21 cellular contexts compared by ENCODE assay signal in genomic region chr14:23536494-23536893, GRCh38. TPM values are rescaled to one million over a fixed set of nuclear protein-coding genes. Genes with fewer than 3 reads are reported as not detected.
"Had no signal": no experiment of that assay in that cellular context is flagged by ENCODE, and none has a peak within 500 bp of the region (broad histone marks: within the 10 kb centered on the region; RNA-seq: fewer than 3 reads in every experiment).

No MANE protein-coding gene starts in this region.

- ATAC-seq: naive thymus-derived CD4-positive, alpha-beta T cell; stimulated activated naive CD8-positive, alpha-beta T cell treated with anti-CD3 and anti-CD28 coated beads, Interleukin-15, Interleukin-2, amounts not matched to agents 100 U/mL and 50 U/mL, for 24 hours had no signal

- H3K27me3 Mint-ChIP-seq: naive thymus-derived CD4-positive, alpha-beta T cell had no signal

- H3K4me1 ChIP-seq: thyroid gland, upper lobe of left lung, uterus had no signal

- H3K4me3 Mint-ChIP-seq: naive thymus-derived CD4-positive, alpha-beta T cell; nephron progenitor cell had no signal

- H3K27ac ChIP-seq: hepatocyte, neutrophil, right atrium auricular region, suprapubic skin, thyroid gland, upper lobe of left lung, uterus had no signal

- DNase-seq: cortex of kidney; dorsolateral prefrontal cortex; effector CD8-positive, alpha-beta T cell; foreskin melanocyte; head of caudate nucleus; kidney glomerular epithelial cell; naive thymus-derived CD4-positive, alpha-beta T cell; nephron progenitor cell; small intestine; stimulated activated CD4-positive, alpha-beta T cell treated with anti-CD3 and anti-CD28 coated beads, Interleukin-2, amount 100 ng/mL, for 48 hours; stimulated activated naive CD8-positive, alpha-beta T cell treated with anti-CD3 and anti-CD28 coated beads, Interleukin-15, Interleukin-2, amounts not matched to agents 100 U/mL and 50 U/mL, for 24 hours; thyroid gland; upper lobe of left lung; uterus had no signal

- H3K4me2 ChIP-seq: hepatocyte had no signal

- H3K36me3 ChIP-seq: neutrophil, right atrium auricular region, suprapubic skin, thyroid gland, uterus had no signal

- H3K36me3 Mint-ChIP-seq: naive thymus-derived CD4-positive, alpha-beta T cell had no signal

- H3K4me3 ChIP-seq: dorsolateral prefrontal cortex, hepatocyte, right atrium auricular region, suprapubic skin, thyroid gland, upper lobe of left lung, uterus had no signal

- H3K9me3 ChIP-seq: neutrophil, right atrium auricular region, suprapubic skin, thyroid gland, upper lobe of left lung, uterus had no signal

- H3K27me3 ChIP-seq: dorsolateral prefrontal cortex, hepatocyte, neutrophil, right atrium auricular region, suprapubic skin, thyroid gland, upper lobe of left lung, uterus had no signal

- H3K79me2 ChIP-seq: hepatocyte had no signal

- H3K9me3 Mint-ChIP-seq: naive thymus-derived CD4-positive, alpha-beta T cell; nephron progenitor cell had no signal

- H2AFZ ChIP-seq: hepatocyte had no signal

RNA-seq across cellular contexts. Expression of gene ZFHX2, which starts 15.1 kb away (rescaled TPM):
- polyA plus RNA-seq: naive thymus-derived CD4-positive, alpha-beta T cell had no signal

RNA-seq across cellular contexts. Expression of gene JPH4, which starts 42.1 kb away (rescaled TPM):
- total RNA-seq: lung microvascular endothelial cell, mononuclear cell, osteoblast had no signal
